28 cellular contexts compared by ENCODE assay signal in the genomic region with DNA sequence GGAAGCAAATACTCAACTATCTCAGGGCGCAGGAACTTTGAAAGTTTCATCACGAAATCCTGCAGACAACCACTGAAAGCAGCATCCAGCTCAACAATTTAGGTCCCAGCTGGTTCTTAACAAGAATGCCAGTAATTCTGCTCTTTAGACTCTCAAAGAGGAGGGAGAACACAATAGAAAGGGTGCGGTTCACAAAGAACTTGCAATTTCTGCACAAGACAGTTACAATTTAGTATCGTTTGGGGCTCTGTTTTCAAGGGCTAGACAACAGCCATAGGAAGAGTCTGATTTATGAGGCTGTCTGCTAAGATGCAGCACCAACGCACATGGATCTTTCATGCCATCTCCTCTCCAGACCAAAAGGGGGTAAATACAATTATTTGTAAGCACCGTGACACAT.
"Had no signal": no experiment of that assay in that cellular context is flagged by ENCODE, and none has a peak within 500 bp of the region (broad histone marks: within the 10 kb centered on the region; RNA-seq: fewer than 3 reads in every experiment).

No MANE protein-coding gene starts in this region.

- H3K4me3 Mint-ChIP-seq: activated CD4-positive, alpha-beta memory T cell treated with anti-CD3 and anti-CD28 coated beads, Interleukin-2, amount 10 ng/mL, durations not matched to agents 7 days and 5 days; activated naive CD8-positive, alpha-beta T cell treated with anti-CD3 and anti-CD28 coated beads for 36 hours; activated T-cell treated with anti-CD3 and anti-CD28 coated beads, Interleukin-2, amount 50 U/mL, for 72 hours; activated T-helper 17 cell treated with anti-CD3 and anti-CD28 coated beads, Interleukin-2, amount 50 U/mL, for 72 hours had no signal

- H3K4me1 ChIP-seq: SJCRH30 had no signal

- H3K4me1 Mint-ChIP-seq: activated CD4-positive, alpha-beta memory T cell treated with anti-CD3 and anti-CD28 coated beads, Interleukin-2, amount 10 ng/mL, durations not matched to agents 7 days and 5 days; activated naive CD8-positive, alpha-beta T cell treated with anti-CD3 and anti-CD28 coated beads for 36 hours; activated T-helper 17 cell treated with anti-CD3 and anti-CD28 coated beads, Interleukin-2, amount 50 U/mL, for 72 hours had no signal

- H3K27me3 Mint-ChIP-seq: activated CD4-positive, alpha-beta memory T cell treated with anti-CD3 and anti-CD28 coated beads, Interleukin-2, amount 10 ng/mL, durations not matched to agents 7 days and 5 days; activated naive CD8-positive, alpha-beta T cell treated with anti-CD3 and anti-CD28 coated beads for 36 hours; activated T-helper 17 cell treated with anti-CD3 and anti-CD28 coated beads, Interleukin-2, amount 50 U/mL, for 72 hours had no signal

- H3K27ac Mint-ChIP-seq: activated CD4-positive, alpha-beta memory T cell treated with anti-CD3 and anti-CD28 coated beads, Interleukin-2, amount 10 ng/mL, durations not matched to agents 7 days and 5 days; activated naive CD8-positive, alpha-beta T cell treated with anti-CD3 and anti-CD28 coated beads for 36 hours; activated T-cell treated with anti-CD3 and anti-CD28 coated beads, Interleukin-2, amount 50 U/mL, for 72 hours; activated T-helper 17 cell treated with anti-CD3 and anti-CD28 coated beads, Interleukin-2, amount 50 U/mL, for 72 hours had no signal

- H3K36me3 ChIP-seq: brain microvascular endothelial cell, SJCRH30, WERI-Rb-1 had no signal

- H3K27me3 ChIP-seq: brain microvascular endothelial cell, SJCRH30 had no signal

- H3K36me3 Mint-ChIP-seq: activated naive CD8-positive, alpha-beta T cell treated with anti-CD3 and anti-CD28 coated beads for 36 hours had no signal

- H3K9me3 Mint-ChIP-seq: activated CD4-positive, alpha-beta memory T cell treated with anti-CD3 and anti-CD28 coated beads, Interleukin-2, amount 10 ng/mL, durations not matched to agents 7 days and 5 days; activated naive CD8-positive, alpha-beta T cell treated with anti-CD3 and anti-CD28 coated beads for 36 hours had no signal

- H3K4me3 ChIP-seq: SJCRH30, SK-N-MC had no signal

- H3K27ac ChIP-seq: brain microvascular endothelial cell, SJCRH30, SK-N-MC, WERI-Rb-1 had no signal

- DNase-seq: activated CD4-positive, alpha-beta memory T cell treated with anti-CD3 and anti-CD28 coated beads, Interleukin-2, amount 10 ng/mL, durations not matched to agents 7 days and 5 days; activated CD4-positive, alpha-beta T cell treated with anti-CD3 and anti-CD28 coated beads for 1 hour; activated CD4-positive, alpha-beta T cell treated with anti-CD3 and anti-CD28 coated beads for 48 hours; activated CD4-positive, CD25-positive, alpha-beta regulatory T cell; activated effector memory CD4-positive, alpha-beta T cell treated with anti-CD3 and anti-CD28 coated beads, Interleukin-2, amount 50 U/mL, for 16 hours; activated naive CD4-positive, alpha-beta T cell; activated naive CD4-positive, alpha-beta T cell treated with anti-CD3 and anti-CD28 coated beads, Interleukin-2, amount 50 U/mL, for 16 hours; activated naive CD8-positive, alpha-beta T cell treated with anti-CD3 and anti-CD28 coated beads for 36 hours; activated T-cell treated with anti-CD3 and anti-CD28 coated beads, Interleukin-2, amount 50 U/mL, for 1 hour; activated T-cell treated with anti-CD3 and anti-CD28 coated beads, Interleukin-2, amount 50 U/mL, for 72 hours; amniotic stem cell; aorta; brain microvascular endothelial cell; central memory CD4-positive, alpha-beta T cell; Karpas-422; NCI-H1105 treated with DMSO at 0.1 percent for 48 hours; NCI-H1436; NCI-H1694; NCI-H1930; NCI-H2171 treated with DMSO at 0.1 percent for 48 hours; NCI-H345; NCI-H524 treated with DMSO at 0.1 percent for 48 hours; SHP77; SJCRH30; T1000; WERI-Rb-1 had no signal

- H3K9me3 ChIP-seq: SJCRH30 had no signal
